In the genomic region with DNA sequence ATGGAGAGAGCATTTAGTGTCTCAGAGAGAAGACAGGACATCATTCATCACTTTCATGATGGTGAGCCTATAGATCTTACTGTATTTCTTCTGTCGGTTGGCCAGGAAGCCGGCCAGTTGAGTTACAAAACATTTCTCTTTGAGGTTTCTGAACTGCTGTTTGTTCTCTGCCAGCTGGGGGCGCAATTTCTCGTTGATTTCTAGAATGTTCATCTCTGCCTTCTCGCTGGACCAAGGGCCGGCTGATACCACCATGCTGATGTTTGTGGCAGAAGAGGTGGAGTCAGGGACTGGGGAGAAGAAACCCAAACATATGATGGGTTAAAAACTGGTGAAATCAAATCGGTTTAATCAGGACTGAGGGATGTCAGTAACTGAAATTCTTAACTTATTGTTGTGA, we compare ENCODE assay signal across 8 cellular contexts. TPM values are rescaled to one million over a fixed set of nuclear protein-coding genes. Genes with fewer than 3 reads are reported as not detected.
DNase-seq lines count a peak whose midpoint lies in the region; TF ChIP-seq lines count a peak whose summit lies in the region.
"Not testable (repeated sequence)": the region's sequence is repeated elsewhere in the genome, so short reads cannot be mapped to it uniquely, and the experiment has no call there.

No MANE protein-coding gene starts in this region.

- CTCF ChIA-PET in activated naive CD4-positive, alpha-beta T cell treated with anti-CD3 and anti-CD28 coated beads for 36 hours (lab: Charles Lee) = not testable (repeated sequence)

- not testable (repeated sequence) for H3K36me3 Mint-ChIP-seq in activated naive CD4-positive, alpha-beta T cell treated with anti-CD3 and anti-CD28 coated beads for 36 hours (ENCODE audit: low read depth); neural crest cell (ENCODE audit: low read depth)

- H3K27me3 Mint-ChIP-seq in activated naive CD4-positive, alpha-beta T cell treated with anti-CD3 and anti-CD28 coated beads for 36 hours (ENCODE audit: low read depth) = not testable (repeated sequence)
- peaks cover 14% of the 10 kb centered on the region for H3K27me3 Mint-ChIP-seq in neural crest cell (ENCODE audit: low read depth)

- not testable (repeated sequence) for H3K27me3 ChIP-seq in esophagus muscularis mucosa, thyroid gland

- intact Hi-C loops in activated naive CD4-positive, alpha-beta T cell treated with anti-CD3 and anti-CD28 coated beads for 36 hours (cut with micrococcal nuclease) = loop anchor here (10.0 kb wide), 1 partner anchor 134 kb away; no protein-coding TSS in a partner anchor
- intact Hi-C loops in esophagus muscularis mucosa (cut with DNase I); thyroid gland (cut with DNase I): not testable (repeated sequence)

- not testable (repeated sequence) for H3K27ac ChIP-seq in esophagus muscularis mucosa (replicated peaks in 1 of 4); thyroid gland

- DNase-seq in GM20000 (ENCODE audit: low spot score); esophagus muscularis mucosa (ENCODE audit: extremely low spot score): not testable (repeated sequence)
- DNase-seq in T-helper 9 cell (peak; percentile 28), neural crest cell (ENCODE audit: low read depth, low spot score) (peak; percentile 33), thyroid gland (peak; percentile 21 to 47)
- DNase-seq in activated CD8-positive, alpha-beta memory T cell treated with anti-CD3 and anti-CD28 coated beads for 48 hours (ENCODE audit: low read depth in 2 of 3, low spot score in 2 of 3) = peak; percentile 1 to 19 (median 11)
- peak; percentile 73 for DNase-seq in activated naive CD4-positive, alpha-beta T cell treated with anti-CD3 and anti-CD28 coated beads for 36 hours
- peak in 2 of 3 experiments; percentile 6 to 46 for DNase-seq in stimulated activated CD4-positive, alpha-beta T cell treated with anti-CD3 and anti-CD28 coated beads, TNF-alpha, amount 100 ng/mL, for 24 hours (ENCODE audit: low read depth in 3 of 3)

- H3K9me3 Mint-ChIP-seq in activated naive CD4-positive, alpha-beta T cell treated with anti-CD3 and anti-CD28 coated beads for 36 hours; neural crest cell: not testable (repeated sequence)

- TF ChIP-seq EP300 in esophagus muscularis mucosa (IDR thresholded peaks at IDR 0.05) = not testable (repeated sequence)

- not testable (repeated sequence) for H3K9me3 ChIP-seq in esophagus muscularis mucosa, thyroid gland

- H3K4me3 ChIP-seq in esophagus muscularis mucosa; thyroid gland (replicated peaks in 1 of 3): not testable (repeated sequence)

- not testable (repeated sequence) for H3K27ac Mint-ChIP-seq in activated naive CD4-positive, alpha-beta T cell treated with anti-CD3 and anti-CD28 coated beads for 36 hours; neural crest cell (ENCODE audit: unreplicated experiment)

- H3K4me3 Mint-ChIP-seq in activated naive CD4-positive, alpha-beta T cell treated with anti-CD3 and anti-CD28 coated beads for 36 hours; neural crest cell: not testable (repeated sequence)

- TF ChIP-seq CTCF in GM20000 (IDR thresholded peaks at IDR 0.05; ENCODE audit: extremely low read depth, missing control alignments) (peak; percentile 1), esophagus muscularis mucosa (IDR thresholded peaks at IDR 0.05) (peak in 2 of 3 experiments; percentile 8 to 14), neural crest cell (conservative IDR thresholded peaks at IDR 0.05) (peak; percentile 46), thyroid gland (IDR thresholded peaks at IDR 0.05) (peak in 3 of 6 experiments; percentile 24 to 31 (median 24))

- H3K4me1 ChIP-seq in esophagus muscularis mucosa, thyroid gland: not testable (repeated sequence)

- H3K36me3 ChIP-seq in esophagus muscularis mucosa, thyroid gland: not testable (repeated sequence)

- WGBS in esophagus muscularis mucosa = 25% methylated on average over 6 of the region's 7 CpGs
- 2 to 8% methylated on average over 4 to 5 of the region's 7 CpGs for WGBS in thyroid gland, 2 donors

- H3K4me1 Mint-ChIP-seq in activated naive CD4-positive, alpha-beta T cell treated with anti-CD3 and anti-CD28 coated beads for 36 hours (ENCODE audit: low read depth) = peaks cover 15% of the 10 kb centered on the region
- not testable (repeated sequence) for H3K4me1 Mint-ChIP-seq in neural crest cell

- TF ChIP-seq POLR2A in esophagus muscularis mucosa (IDR thresholded peaks at IDR 0.05; ENCODE audit: low read depth); thyroid gland (IDR thresholded peaks at IDR 0.05): not testable (repeated sequence)

RNA-seq across cellular contexts. Expression of a gene that starts 17.0 kb away (rescaled TPM):
- total RNA-seq in activated naive CD4-positive, alpha-beta T cell treated with anti-CD3 and anti-CD28 coated beads for 36 hours = 10 to 100 TPM; 18.0 to 19.4 TPM
- total RNA-seq in esophagus muscularis mucosa (10 to 100 TPM; 14.3 to 21.6 (median 16.0) TPM), neural crest cell (27.2 and 29.0 TPM in 2 replicates), thyroid gland (10 to 100 TPM; 23.1 to 41.8 (median 32.7) TPM)
